ENCODE assay signal across 16 cellular contexts in the genomic region with DNA sequence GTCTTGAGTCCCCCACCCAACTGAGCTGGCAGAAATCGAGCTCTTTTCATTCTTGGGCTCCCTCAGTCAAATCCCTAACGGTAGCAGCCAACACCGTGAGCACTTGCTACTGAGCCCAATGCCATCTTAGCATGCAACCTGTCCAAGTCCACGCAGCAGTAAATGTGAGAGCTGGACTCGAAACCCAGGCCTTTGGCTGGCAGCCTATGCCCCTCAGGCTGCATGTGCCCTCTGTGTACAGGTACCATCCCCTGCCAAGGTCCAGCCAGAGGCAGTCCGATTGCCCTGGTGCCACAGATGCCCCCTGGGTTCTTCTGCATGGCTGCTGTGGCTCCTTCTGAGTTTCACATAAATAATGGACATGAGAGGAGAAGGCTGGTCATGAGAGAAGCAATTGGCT. TPM values are rescaled to one million over a fixed set of nuclear protein-coding genes. Genes with fewer than 3 reads are reported as not detected.
DNase-seq lines count a peak whose midpoint lies in the region; ATAC-seq and TF ChIP-seq lines count a peak whose summit lies in the region.
"Had no signal": no experiment of that assay in that cellular context is flagged by ENCODE, and none has a peak within 500 bp of the region (broad histone marks: within the 10 kb centered on the region; RNA-seq: fewer than 3 reads in every experiment).

No MANE protein-coding gene starts in this region.

- no peaks in the 10 kb centered on the region for H3K9me3 ChIP-seq in neutrophil

- H3K36me3 Mint-ChIP-seq in stimulated activated naive CD8-positive, alpha-beta T cell treated with anti-CD3 and anti-CD28 coated beads, Interleukin-15, Interleukin-2, amounts not matched to agents 100 ng/mL and 50 ng/mL, for 24 hours (ENCODE audit: low read depth): no peaks in the 10 kb centered on the region
- peaks cover 16% of the 10 kb centered on the region for H3K36me3 Mint-ChIP-seq in activated CD8-positive, alpha-beta T cell treated with anti-CD3 and anti-CD28 coated beads, Interleukin-2, amount 10 ng/mL, durations not matched to agents 7 days and 5 days (ENCODE audit: low read depth)
- no peaks in the 10 kb centered on the region for H3K36me3 Mint-ChIP-seq in HFFc6 (ENCODE audit: low read depth)
- H3K36me3 Mint-ChIP-seq: mesothelial cell of epicardium, WTC11 had no signal

- no peak for DNase-seq in stimulated activated naive CD8-positive, alpha-beta T cell treated with anti-CD3 and anti-CD28 coated beads, Interleukin-15, amount 100 ng/mL, for 72 hours
- peak; percentile 17 for DNase-seq in activated CD8-positive, alpha-beta T cell treated with anti-CD3 and anti-CD28 coated beads, Interleukin-2, amount 10 ng/mL, durations not matched to agents 7 days and 5 days
- DNase-seq in HFFc6 (no peak), D341Med (ENCODE audit: low spot score) (no peak), SHP77 (lab: John Stamatoyannopoulos, UW) (no peak)
- DNase-seq: activated gamma-delta T cell; NCI-H446; stimulated activated CD4-positive, alpha-beta T cell treated with anti-CD3 and anti-CD28 coated beads, Interleukin-15, amount 100 ng/mL, for 24 hours had no signal

- peak overlapping the region; percentile 92 for H3K27ac ChIP-seq in neutrophil
- H3K27ac ChIP-seq: C4-2B had no signal

- peak overlapping the region; percentile 67 for H3K27ac Mint-ChIP-seq in stimulated activated naive CD8-positive, alpha-beta T cell treated with anti-CD3 and anti-CD28 coated beads, Interleukin-15, Interleukin-2, amounts not matched to agents 100 ng/mL and 50 ng/mL, for 24 hours
- H3K27ac Mint-ChIP-seq in stimulated activated naive CD8-positive, alpha-beta T cell treated with anti-CD3 and anti-CD28 coated beads, Interleukin-15, amount 100 ng/mL, for 72 hours: no peak overlapping the region
- H3K27ac Mint-ChIP-seq in activated CD8-positive, alpha-beta T cell treated with anti-CD3 and anti-CD28 coated beads, Interleukin-2, amount 10 ng/mL, durations not matched to agents 7 days and 5 days: peak overlapping the region; percentile 64
- no peak overlapping the region for H3K27ac Mint-ChIP-seq in HFFc6
- H3K27ac Mint-ChIP-seq: mesothelial cell of epicardium, WTC11 had no signal

- TF ChIP-seq CTCF in neutrophil (IDR thresholded peaks at IDR 0.05): no peak
- TF ChIP-seq CTCF in HFFc6 (IDR thresholded peaks at IDR 0.05): no peak

- peaks cover 29% of the 10 kb centered on the region for H3K27me3 Mint-ChIP-seq in stimulated activated naive CD8-positive, alpha-beta T cell treated with anti-CD3 and anti-CD28 coated beads, Interleukin-15, Interleukin-2, amounts not matched to agents 100 ng/mL and 50 ng/mL, for 24 hours
- peaks cover 58% of the 10 kb centered on the region for H3K27me3 Mint-ChIP-seq in stimulated activated naive CD8-positive, alpha-beta T cell treated with anti-CD3 and anti-CD28 coated beads, Interleukin-15, amount 100 ng/mL, for 72 hours
- H3K27me3 Mint-ChIP-seq in activated CD8-positive, alpha-beta T cell treated with anti-CD3 and anti-CD28 coated beads, Interleukin-2, amount 10 ng/mL, durations not matched to agents 7 days and 5 days (ENCODE audit: low read depth): peaks cover 24% of the 10 kb centered on the region
- H3K27me3 Mint-ChIP-seq in HFFc6 (ENCODE audit: insufficient read depth): peaks cover 44% of the 10 kb centered on the region

- H3K27me3 ChIP-seq in neutrophil: no peaks in the 10 kb centered on the region

- peak overlapping the region; percentile 63 to 64 for H3K4me3 ChIP-seq in neutrophil (ENCODE audit: low read depth in 1 of 2, low read length in 1 of 2)

- POLR2A ChIA-PET in activated CD8-positive, alpha-beta T cell treated with anti-CD3 and anti-CD28 coated beads, Interleukin-2, amount 10 ng/mL, durations not matched to agents 7 days and 5 days (lab: Charles Lee): no interaction called here

- ATAC-seq in stimulated activated naive CD8-positive, alpha-beta T cell treated with anti-CD3 and anti-CD28 coated beads, Interleukin-15, amount 100 ng/mL, for 72 hours: no peak
- no peak for ATAC-seq in activated CD8-positive, alpha-beta T cell treated with anti-CD3 and anti-CD28 coated beads, Interleukin-2, amount 10 ng/mL, durations not matched to agents 7 days and 5 days
- ATAC-seq in SK-N-SH treated with all-trans-retinoic acid at 6 μM for 48 hours: no peak
- ATAC-seq: WTC11 had no signal

- no peaks in the 10 kb centered on the region for H3K9me3 Mint-ChIP-seq in stimulated activated naive CD8-positive, alpha-beta T cell treated with anti-CD3 and anti-CD28 coated beads, Interleukin-15, Interleukin-2, amounts not matched to agents 100 ng/mL and 50 ng/mL, for 24 hours
- no peaks in the 10 kb centered on the region for H3K9me3 Mint-ChIP-seq in stimulated activated naive CD8-positive, alpha-beta T cell treated with anti-CD3 and anti-CD28 coated beads, Interleukin-15, amount 100 ng/mL, for 72 hours
- H3K9me3 Mint-ChIP-seq in activated CD8-positive, alpha-beta T cell treated with anti-CD3 and anti-CD28 coated beads, Interleukin-2, amount 10 ng/mL, durations not matched to agents 7 days and 5 days (ENCODE audit: insufficient read depth): no peaks in the 10 kb centered on the region
- H3K9me3 Mint-ChIP-seq in HFFc6: no peaks in the 10 kb centered on the region
- H3K9me3 Mint-ChIP-seq: mesothelial cell of epicardium, WTC11 had no signal

- H3K4me1 Mint-ChIP-seq in stimulated activated naive CD8-positive, alpha-beta T cell treated with anti-CD3 and anti-CD28 coated beads, Interleukin-15, Interleukin-2, amounts not matched to agents 100 ng/mL and 50 ng/mL, for 24 hours (ENCODE audit: low read depth): peaks cover 44% of the 10 kb centered on the region
- peaks cover 16% of the 10 kb centered on the region for H3K4me1 Mint-ChIP-seq in stimulated activated naive CD8-positive, alpha-beta T cell treated with anti-CD3 and anti-CD28 coated beads, Interleukin-15, amount 100 ng/mL, for 72 hours
- H3K4me1 Mint-ChIP-seq in activated CD8-positive, alpha-beta T cell treated with anti-CD3 and anti-CD28 coated beads, Interleukin-2, amount 10 ng/mL, durations not matched to agents 7 days and 5 days (ENCODE audit: low read depth): peaks cover 67% of the 10 kb centered on the region
- no peaks in the 10 kb centered on the region for H3K4me1 Mint-ChIP-seq in HFFc6 (ENCODE audit: low read depth)
- H3K4me1 Mint-ChIP-seq: mesothelial cell of epicardium had no signal

- peaks cover 65 to 74% of the 10 kb centered on the region in 2 experiments for H3K4me1 ChIP-seq in neutrophil (ENCODE audit: control insufficient read depth in 1 of 2, insufficient read depth in 1 of 2, low read depth in 1 of 2, low read length in 1 of 2)

- peak overlapping the region; percentile 59 for H3K4me3 Mint-ChIP-seq in stimulated activated naive CD8-positive, alpha-beta T cell treated with anti-CD3 and anti-CD28 coated beads, Interleukin-15, Interleukin-2, amounts not matched to agents 100 ng/mL and 50 ng/mL, for 24 hours
- H3K4me3 Mint-ChIP-seq in stimulated activated naive CD8-positive, alpha-beta T cell treated with anti-CD3 and anti-CD28 coated beads, Interleukin-15, amount 100 ng/mL, for 72 hours: no peak overlapping the region
- H3K4me3 Mint-ChIP-seq in activated CD8-positive, alpha-beta T cell treated with anti-CD3 and anti-CD28 coated beads, Interleukin-2, amount 10 ng/mL, durations not matched to agents 7 days and 5 days: peak overlapping the region; percentile 34
- H3K4me3 Mint-ChIP-seq in HFFc6: no peak overlapping the region
- H3K4me3 Mint-ChIP-seq: mesothelial cell of epicardium, WTC11 had no signal

- CTCF ChIA-PET in activated CD8-positive, alpha-beta T cell treated with anti-CD3 and anti-CD28 coated beads, Interleukin-2, amount 10 ng/mL, durations not matched to agents 7 days and 5 days (lab: Charles Lee): interaction anchor here (1.6 kb wide), 1 partner anchor 43 kb away, joined by 4 read pairs; no protein-coding TSS in a partner anchor

- no peaks in the 10 kb centered on the region for H3K36me3 ChIP-seq in neutrophil

TF ChIP-seq in SK-N-SH treated with all-trans-retinoic acid at 6 μM for 48 hours, 23 proteins besides CTCF, POLR2A, EP300 and RAD21 (continues in another document):
- TF ChIP-seq TOX (CRISPR knock-in tag; IDR thresholded peaks at IDR 0.05; ENCODE audit: borderline replicate concordance) (no peak), CSDC2 (CRISPR knock-in tag; IDR thresholded peaks at IDR 0.05) (no peak), ARNTL (CRISPR knock-in tag; IDR thresholded peaks at IDR 0.05; ENCODE audit: borderline replicate concordance, low read depth) (no peak), GLIS3 (CRISPR knock-in tag; IDR thresholded peaks at IDR 0.05) (no peak)
- TF ChIP-seq, protein P1, sequence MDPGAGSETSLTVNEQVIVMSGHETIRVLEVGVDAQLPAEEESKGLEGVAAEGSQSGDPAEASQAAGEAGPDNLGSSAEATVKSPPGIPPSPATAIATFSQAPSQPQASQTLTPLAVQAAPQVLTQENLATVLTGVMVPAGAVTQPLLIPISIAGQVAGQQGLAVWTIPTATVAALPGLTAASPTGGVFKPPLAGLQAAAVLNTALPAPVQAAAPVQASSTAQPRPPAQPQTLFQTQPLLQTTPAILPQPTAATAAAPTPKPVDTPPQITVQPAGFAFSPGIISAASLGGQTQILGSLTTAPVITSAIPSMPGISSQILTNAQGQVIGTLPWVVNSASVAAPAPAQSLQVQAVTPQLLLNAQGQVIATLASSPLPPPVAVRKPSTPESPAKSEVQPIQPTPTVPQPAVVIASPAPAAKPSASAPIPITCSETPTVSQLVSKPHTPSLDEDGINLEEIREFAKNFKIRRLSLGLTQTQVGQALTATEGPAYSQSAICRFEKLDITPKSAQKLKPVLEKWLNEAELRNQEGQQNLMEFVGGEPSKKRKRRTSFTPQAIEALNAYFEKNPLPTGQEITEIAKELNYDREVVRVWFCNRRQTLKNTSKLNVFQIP (CRISPR knock-in tag; IDR thresholded peaks at IDR 0.05; ENCODE audit: borderline replicate concordance, low read depth): no peak

RNA-seq across cellular contexts. Expression of gene TMEM273, which starts 1.2 kb away (rescaled TPM):
- total RNA-seq in activated CD8-positive, alpha-beta T cell treated with anti-CD3 and anti-CD28 coated beads, Interleukin-2, amount 10 ng/mL, durations not matched to agents 7 days and 5 days: 10 to 100 TPM; 24.4 to 25.6 TPM
- not detected for total RNA-seq in HFFc6 (2021; fragmentation: NEBNext Ultra II Directional; extraction: Animal tissue kit (Norgen Biotek cat#: 25700))
- total RNA-seq: mesothelial cell of epicardium had no signal

RNA-seq across cellular contexts. Expression of gene FAM170B, which starts 55.6 kb away (rescaled TPM):
- total RNA-seq in activated CD8-positive, alpha-beta T cell treated with anti-CD3 and anti-CD28 coated beads, Interleukin-2, amount 10 ng/mL, durations not matched to agents 7 days and 5 days: not detected
- total RNA-seq in HFFc6 (2021; fragmentation: NEBNext Ultra II Directional; extraction: Animal tissue kit (Norgen Biotek cat#: 25700)): not detected
- total RNA-seq: dermis microvascular lymphatic vessel endothelial cell, mesothelial cell of epicardium, urinary bladder, WTC11 had no signal

Comparison
In these comparisons a context has a peak if more than half of its experiments do, and no peak if none do; other contexts are left out.
1. H3K27ac Mint-ChIP-seq: peak in stimulated activated naive CD8-positive, alpha-beta T cell treated with anti-CD3 and anti-CD28 coated beads, Interleukin-15, Interleukin-2, amounts not matched to agents 100 ng/mL and 50 ng/mL, for 24 hours (single experiment) and activated CD8-positive, alpha-beta T cell treated with anti-CD3 and anti-CD28 coated beads, Interleukin-2, amount 10 ng/mL, durations not matched to agents 7 days and 5 days (single experiment); none in stimulated activated naive CD8-positive, alpha-beta T cell treated with anti-CD3 and anti-CD28 coated beads, Interleukin-15, amount 100 ng/mL, for 72 hours (0 of 2) and HFFc6 (single experiment).
2. H3K4me3 Mint-ChIP-seq: peak in stimulated activated naive CD8-positive, alpha-beta T cell treated with anti-CD3 and anti-CD28 coated beads, Interleukin-15, Interleukin-2, amounts not matched to agents 100 ng/mL and 50 ng/mL, for 24 hours (single experiment) and activated CD8-positive, alpha-beta T cell treated with anti-CD3 and anti-CD28 coated beads, Interleukin-2, amount 10 ng/mL, durations not matched to agents 7 days and 5 days (single experiment); none in stimulated activated naive CD8-positive, alpha-beta T cell treated with anti-CD3 and anti-CD28 coated beads, Interleukin-15, amount 100 ng/mL, for 72 hours (0 of 2) and HFFc6 (single experiment).
3. RNA of gene TMEM273, which starts 1.2 kb away (total RNA-seq): 24.4 to 25.6 TPM in activated CD8-positive, alpha-beta T cell treated with anti-CD3 and anti-CD28 coated beads, Interleukin-2, amount 10 ng/mL, durations not matched to agents 7 days and 5 days; not detected in HFFc6; every median in the first group is over 10 times any median in the second.